In the genomic region with DNA sequence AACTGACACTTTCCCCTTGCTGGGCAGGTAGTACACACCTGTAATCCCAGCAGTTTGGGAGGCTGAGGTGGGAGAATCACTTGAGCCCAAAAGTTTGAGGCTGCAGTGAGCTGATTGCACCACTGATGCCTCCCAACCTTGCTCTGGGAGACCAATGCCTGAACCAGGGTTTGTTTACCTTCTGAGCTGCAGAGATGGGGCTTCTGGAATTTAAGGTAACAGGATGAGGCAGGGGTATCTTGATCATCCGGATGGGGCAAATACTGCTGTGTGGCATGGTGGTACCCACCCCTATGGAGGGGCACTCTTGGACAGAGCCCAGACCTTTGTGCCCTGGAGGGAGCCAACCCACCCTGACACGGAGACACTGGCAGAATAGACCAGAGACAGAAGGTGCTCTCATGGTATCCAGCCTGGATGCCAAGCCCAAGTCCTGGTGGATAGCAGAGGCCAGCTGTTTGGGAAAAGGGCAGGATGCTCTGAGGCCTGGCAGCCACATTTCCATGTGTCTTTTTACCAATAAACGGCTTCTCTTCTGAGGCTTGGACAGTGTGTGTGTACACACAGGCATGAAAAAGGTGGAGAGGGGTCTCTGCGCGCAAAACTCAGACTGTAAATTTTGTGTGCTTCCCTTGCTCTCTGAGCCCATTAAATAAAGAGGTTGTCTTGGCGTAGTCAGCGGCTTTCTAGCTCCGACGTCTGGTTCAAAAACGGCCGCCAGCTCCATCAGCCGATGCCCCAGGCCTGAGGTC, we compare ENCODE assay signal across 10 cellular contexts. TPM values are rescaled to one million over a fixed set of nuclear protein-coding genes. Genes with fewer than 3 reads are reported as not detected.
DNase-seq lines count a peak whose midpoint lies in the region; ATAC-seq and TF ChIP-seq lines count a peak whose summit lies in the region.
"Had no signal": no experiment of that assay in that cellular context is flagged by ENCODE, and none has a peak within 500 bp of the region (broad histone marks: within the 10 kb centered on the region; RNA-seq: fewer than 3 reads in every experiment).

No MANE protein-coding gene starts in this region.

- 14 to 19% (median 18%) methylated on average over 7 to 12 of the region's 12 CpGs for WGBS in stomach, 5 donors

- CTCF ChIA-PET in activated CD8-positive, alpha-beta T cell treated with anti-CD3 and anti-CD28 coated beads for 36 hours (lab: Charles Lee): interaction anchor here (1.6 to 4.3 kb wide), 2 partner anchors 9 to 29 kb away, joined by 4 to 29 read pairs; a partner anchor contains a TSS

- H3K4me1 Mint-ChIP-seq in activated CD8-positive, alpha-beta T cell treated with anti-CD3 and anti-CD28 coated beads for 36 hours (ENCODE audit: low read depth): peaks cover 43% of the 10 kb centered on the region

- DNase-seq in DMS53 (lab: John Stamatoyannopoulos, UW) (peak; percentile 71), DMS53 treated with DMSO at 0.1 percent for 48 hours (lab: John Stamatoyannopoulos, UW; ENCODE audit: unreplicated experiment) (no peak), stomach (no peak), KG1 (lab: John Stamatoyannopoulos, UW) (no peak)
- DNase-seq in activated CD8-positive, alpha-beta T cell treated with anti-CD3 and anti-CD28 coated beads for 36 hours: no peak

- H3K9me3 ChIP-seq in stomach: no peaks in the 10 kb centered on the region

- TF ChIP-seq POLR2A in stomach (IDR thresholded peaks at IDR 0.05): no peak

- POLR2A ChIA-PET in activated CD8-positive, alpha-beta T cell treated with anti-CD3 and anti-CD28 coated beads for 36 hours (lab: Charles Lee): interaction anchor here (1.1 to 2.4 kb wide), 6 partner anchors 8 to 186 kb away, joined by 3 to 16 read pairs (median 3); a partner anchor contains a TSS

- H3K36me3 ChIP-seq in stomach: peaks cover 11 to 21% (median 18%) of the 10 kb centered on the region in 4 donors

- ATAC-seq in activated CD8-positive, alpha-beta T cell treated with anti-CD3 and anti-CD28 coated beads for 36 hours: no peak
- ATAC-seq in GM19452 (IDR thresholded peaks at IDR 0.05; ENCODE audit: unreplicated experiment) (no peak), HG03108 (IDR thresholded peaks at IDR 0.05; ENCODE audit: unreplicated experiment) (no peak)

- peak overlapping the region; percentile 87 for H3K27ac Mint-ChIP-seq in activated CD8-positive, alpha-beta T cell treated with anti-CD3 and anti-CD28 coated beads for 36 hours

- no peaks in the 10 kb centered on the region for H3K27me3 Mint-ChIP-seq in activated CD8-positive, alpha-beta T cell treated with anti-CD3 and anti-CD28 coated beads for 36 hours

- no peaks in the 10 kb centered on the region for H3K27me3 ChIP-seq in stomach

- H3K4me1 ChIP-seq in stomach: peaks cover 15 to 62% (median 34%) of the 10 kb centered on the region in 4 donors

- H3K4me3 ChIP-seq in iPS-11a (ENCODE audit: low read depth, low read length): peak overlapping the region; percentile 47
- peak overlapping the region; percentile 59 to 66 (median 64) for H3K4me3 ChIP-seq in stomach

- H3K36me3 Mint-ChIP-seq in activated CD8-positive, alpha-beta T cell treated with anti-CD3 and anti-CD28 coated beads for 36 hours (ENCODE audit: low read depth): peaks cover 28% of the 10 kb centered on the region

- no peak for TF ChIP-seq CTCF in activated CD8-positive, alpha-beta T cell treated with anti-CD3 and anti-CD28 coated beads for 36 hours (IDR thresholded peaks at IDR 0.05)
- TF ChIP-seq CTCF in stomach (IDR thresholded peaks at IDR 0.05): no peak

- TF ChIP-seq EP300 in stomach (IDR thresholded peaks at IDR 0.05): no peak

- peak overlapping the region; percentile 84 for H3K4me3 Mint-ChIP-seq in activated CD8-positive, alpha-beta T cell treated with anti-CD3 and anti-CD28 coated beads for 36 hours

- H3K27ac ChIP-seq in stomach: peak overlapping the region; percentile 74 to 89 (median 81)
- H3K27ac ChIP-seq: C4-2B had no signal

- intact Hi-C loops in activated CD8-positive, alpha-beta T cell treated with anti-CD3 and anti-CD28 coated beads for 36 hours (cut with micrococcal nuclease): no loop called here
- intact Hi-C loops in stomach (cut with DNase I; ENCODE audit: low total_unique reads): no loop called here

- H3K9me3 Mint-ChIP-seq in activated CD8-positive, alpha-beta T cell treated with anti-CD3 and anti-CD28 coated beads for 36 hours: no peaks in the 10 kb centered on the region

RNA-seq across cellular contexts. Expression of a gene that starts 4.4 kb away (rescaled TPM):
- 10 to 100 TPM; 10.4 to 10.9 TPM for total RNA-seq in activated CD8-positive, alpha-beta T cell treated with anti-CD3 and anti-CD28 coated beads for 36 hours
- 10 to 100 TPM in 1 of 5 donors, 1 to 10 TPM in 4; 4.0 to 33.6 (median 5.4) TPM for total RNA-seq in stomach
- polyA plus RNA-seq in stomach: 1 to 10 TPM; 3.9 to 5.5 (median 4.6) TPM

RNA-seq across cellular contexts. Expression of a gene that starts 7.8 kb away (rescaled TPM):
- 1 to 10 TPM; 5.4 to 6.6 TPM for total RNA-seq in activated CD8-positive, alpha-beta T cell treated with anti-CD3 and anti-CD28 coated beads for 36 hours
- 10 to 100 TPM in 2 of 5 donors, 1 to 10 TPM in 3; 1.2 to 28.7 (median 6.7) TPM for total RNA-seq in stomach
- polyA plus RNA-seq in stomach: 10 to 100 TPM in 1 of 3 donors, 1 to 10 TPM in 2; 3.4 to 11.0 (median 6.5) TPM

RNA-seq across cellular contexts. Expression of a gene that starts 17.2 kb away (rescaled TPM):
- 100 to 1,000 TPM; 163 to 169 TPM for total RNA-seq in activated CD8-positive, alpha-beta T cell treated with anti-CD3 and anti-CD28 coated beads for 36 hours
- 1 to 10 TPM in 3 of 5 donors, under 1 TPM in 1, not detected in 1; 0.72 to 6.2 (median 3.9) TPM for total RNA-seq in stomach
- 10 to 100 TPM in 1 of 3 donors, 1 to 10 TPM in 2; 5.2 to 10.5 (median 7.0) TPM for polyA plus RNA-seq in stomach

RNA-seq across cellular contexts. Expression of a gene that starts 25.0 kb away (rescaled TPM):
- total RNA-seq in activated CD8-positive, alpha-beta T cell treated with anti-CD3 and anti-CD28 coated beads for 36 hours: 1 to 10 TPM in 1 of 2 experiments, under 1 TPM in 1; 0.87 to 1.2 TPM
- not detected for total RNA-seq in stomach
- polyA plus RNA-seq in stomach: 1 to 10 TPM in 2 of 3 donors, not detected in 1; 1.6 to 4.7 TPM
- total RNA-seq: pulmonary artery endothelial cell had no signal

RNA-seq across cellular contexts. Expression of a gene that starts 29.3 kb away (rescaled TPM):
- total RNA-seq in activated CD8-positive, alpha-beta T cell treated with anti-CD3 and anti-CD28 coated beads for 36 hours: 10 to 100 TPM; 39.7 to 41.3 TPM
- total RNA-seq in stomach: 10 to 100 TPM; 25.1 to 89.2 (median 33.2) TPM
- 10 to 100 TPM; 20.5 to 25.0 (median 22.0) TPM for polyA plus RNA-seq in stomach

Comparison
In these comparisons a context has a peak if more than half of its experiments do, and no peak if none do; other contexts are left out.
1. RNA of a gene that starts 17.2 kb away (total RNA-seq): 163 to 169 TPM in activated CD8-positive, alpha-beta T cell treated with anti-CD3 and anti-CD28 coated beads for 36 hours; 0.72 to 6.2 TPM in stomach; every median in the first group is over 10 times any median in the second.